Comparison of ENCODE assay signal across 21 cellular contexts in the genomic region with DNA sequence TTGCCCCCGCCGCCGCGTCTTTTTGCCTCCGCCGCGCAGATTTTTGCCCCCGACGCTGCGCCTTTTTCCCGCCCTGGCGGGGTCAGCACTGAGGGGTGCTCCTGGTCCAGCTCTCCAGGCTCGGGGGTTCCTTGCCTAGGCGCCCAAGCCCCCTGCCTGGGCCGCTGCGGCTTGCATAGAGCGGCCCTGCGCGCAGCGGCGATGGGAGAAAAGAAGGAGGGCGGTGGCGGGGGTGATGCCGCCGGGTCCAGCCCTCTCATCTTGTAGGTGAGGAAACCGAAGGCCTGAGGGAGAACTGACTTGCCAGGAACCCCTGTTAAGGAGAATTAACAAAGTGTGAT.
DNase-seq lines count a peak whose midpoint lies in the region; ATAC-seq, FAIRE-seq and TF ChIP-seq lines count a peak whose summit lies in the region.
"Had no signal": no experiment of that assay in that cellular context is flagged by ENCODE, and none has a peak within 500 bp of the region (broad histone marks: within the 10 kb centered on the region; RNA-seq: fewer than 3 reads in every experiment).

No MANE protein-coding gene starts in this region.

- peak; percentile 5 for DNase-seq in AG20443 (ENCODE audit: low spot score)
- peak; percentile 3 for DNase-seq in GM13976 (ENCODE audit: low spot score)
- peak in 1 of 4 experiments; percentile 2 for DNase-seq in K562 (ENCODE audit: extremely low read depth in 1 of 4, low spot score in 3 of 4)
- no peak for DNase-seq in skeletal muscle cell (ENCODE audit: low read depth)
- DNase-seq in OCI-LY7 (ENCODE audit: low spot score): no peak
- DNase-seq in AG08395 (ENCODE audit: low spot score): no peak
- no peak for DNase-seq in HepG2 (ENCODE audit: low spot score)
- no peak for DNase-seq in activated naive CD4-positive, alpha-beta T cell treated with anti-CD3 and anti-CD28 coated beads, Interleukin-2, amount 10 ng/mL, durations not matched to agents 7 days and 5 days
- DNase-seq: C1 segment of cervical spinal cord, DMS79, H9, NCI-H1105 treated with DMSO at 0.1 percent for 48 hours, NCI-H187, NCI-H2227 treated with DMSO at 0.1 percent for 48 hours, NCI-H510A treated with DMSO at 0.1 percent for 48 hours, NCI-H774, SW 1271 had no signal

- H3K9me1 ChIP-seq in K562 (ENCODE audit: control insufficient read depth, insufficient read depth, low read length): no peaks in the 10 kb centered on the region

- CTCF ChIA-PET in K562 (lab: Yijun Ruan, JAX; ENCODE audit: low intra/inter-chr PET ratio) (no interaction called here), OCI-LY7 (lab: Charles Lee; ENCODE audit: unreplicated experiment) (no interaction called here), HepG2 (lab: Yijun Ruan, JAX; ENCODE audit: low intra/inter-chr PET ratio, low total read pairs) (no interaction called here)
- CTCF ChIA-PET in activated naive CD4-positive, alpha-beta T cell treated with anti-CD3 and anti-CD28 coated beads, Interleukin-2, amount 10 ng/mL, durations not matched to agents 7 days and 5 days (lab: Charles Lee): no interaction called here

- H3K9me3 ChIP-seq in K562 (replicated peaks; ENCODE audit: control insufficient read depth, insufficient read depth, low read depth, low read length): no peaks in the 10 kb centered on the region
- peaks cover 4% of the 10 kb centered on the region; the same call in 1 of the 2 replicates for H3K9me3 ChIP-seq in OCI-LY7 (ENCODE audit: low read length)
- peaks cover 17% of the 10 kb centered on the region for H3K9me3 ChIP-seq in HepG2 (ENCODE audit: low read length)
- H3K9me3 ChIP-seq: A549 had no signal

- no peak for FAIRE-seq in K562 (lab: Jason Lieb, UNC)
- no peak for FAIRE-seq in HepG2 (lab: Jason Lieb, UNC)
- FAIRE-seq: A549, HTR-8/SVneo had no signal

- no peak for ATAC-seq in K562
- no peak for ATAC-seq in HepG2
- ATAC-seq: A549, Panc1 had no signal

- H3K79me2 ChIP-seq in K562 (ENCODE audit: control insufficient read depth, insufficient read depth, low read length) (no peaks in the 10 kb centered on the region), OCI-LY7 (ENCODE audit: insufficient read depth, low read depth, low read length) (no peaks in the 10 kb centered on the region), HepG2 (ENCODE audit: insufficient read depth, low read length) (no peaks in the 10 kb centered on the region)

- peaks cover 4% of the 10 kb centered on the region for H3K9me3 Mint-ChIP-seq in activated naive CD4-positive, alpha-beta T cell treated with anti-CD3 and anti-CD28 coated beads, Interleukin-2, amount 10 ng/mL, durations not matched to agents 7 days and 5 days

- H3K36me3 Mint-ChIP-seq in activated naive CD4-positive, alpha-beta T cell treated with anti-CD3 and anti-CD28 coated beads, Interleukin-2, amount 10 ng/mL, durations not matched to agents 7 days and 5 days: no peaks in the 10 kb centered on the region

- H3K27ac ChIP-seq in K562 (ENCODE audit: extremely low read depth, low read depth, low read length): no peak overlapping the region
- no peak overlapping the region for H3K27ac ChIP-seq in OCI-LY7 (ENCODE audit: low read depth, low read length, poor library complexity, severe bottlenecking)
- no peak overlapping the region for H3K27ac ChIP-seq in HepG2 (ENCODE audit: extremely low read length, insufficient read depth, low read length)
- H3K27ac ChIP-seq: A549, HL-60 had no signal

- H3K4me2 ChIP-seq in K562 (ENCODE audit: insufficient read depth, low read length) (no peak overlapping the region), OCI-LY7 (ENCODE audit: low read length) (no peak overlapping the region), HepG2 (ENCODE audit: low read depth, low read length) (no peak overlapping the region)
- H3K4me2 ChIP-seq: A549 had no signal

- H3K36me3 ChIP-seq in K562 (ENCODE audit: control insufficient read depth, insufficient read depth, low read length) (no peaks in the 10 kb centered on the region), OCI-LY7 (ENCODE audit: insufficient read depth, low read length) (no peaks in the 10 kb centered on the region), HepG2 (replicated peaks in 1 of 2; ENCODE audit: control insufficient read depth in 1 of 2, insufficient read depth in 2 of 2, low read length in 2 of 2) (no peaks in the 10 kb centered on the region)

- TF ChIP-seq EP300 in K562 (IDR thresholded peaks at IDR 0.05; ENCODE audit: low read length) (no peak), HepG2 (IDR thresholded peaks at IDR 0.05; ENCODE audit: low read depth in 2 of 2, low read length in 2 of 2) (no peak), HepG2 (CRISPR knock-in tag; IDR thresholded peaks at IDR 0.05; ENCODE audit: borderline replicate concordance) (no peak)

- H4K20me1 ChIP-seq in K562 (replicated peaks; ENCODE audit: control insufficient read depth, insufficient read depth, low read length) (no peaks in the 10 kb centered on the region), OCI-LY7 (ENCODE audit: insufficient read depth, low read length) (no peaks in the 10 kb centered on the region), HepG2 (ENCODE audit: insufficient read depth, low read length) (no peaks in the 10 kb centered on the region)

- no peak for TF ChIP-seq RAD21 in K562 (CRISPR knock-in tag; conservative IDR thresholded peaks at IDR 0.05 in 1 of 2, IDR thresholded peaks at IDR 0.05 in 1 of 2)
- TF ChIP-seq RAD21 in HepG2 (CRISPR knock-in tag; IDR thresholded peaks at IDR 0.05): no peak

- peaks cover 14% of the 10 kb centered on the region for H3K27me3 Mint-ChIP-seq in activated naive CD4-positive, alpha-beta T cell treated with anti-CD3 and anti-CD28 coated beads, Interleukin-2, amount 10 ng/mL, durations not matched to agents 7 days and 5 days

- H3K9ac ChIP-seq in K562 (ENCODE audit: insufficient read depth in 1 of 2, low read depth in 2 of 2, low read length in 2 of 2) (no peak overlapping the region; a peak in 1 of 4 replicates), HepG2 (ENCODE audit: insufficient read depth, low read depth, low read length) (no peak overlapping the region)

- intact Hi-C loops in K562 (cut with micrococcal nuclease) (no loop called here), OCI-LY7 (cut with micrococcal nuclease; ENCODE audit: unreplicated experiment) (no loop called here), HepG2 (cut with micrococcal nuclease; ENCODE audit: unreplicated experiment) (no loop called here)

- POLR2A ChIA-PET in K562 (lab: Yijun Ruan, JAX) (no interaction called here), OCI-LY7 (lab: Charles Lee) (no interaction called here), HepG2 (lab: Yijun Ruan, JAX) (no interaction called here)

- H3K4me1 ChIP-seq in K562 (replicated peaks in 1 of 2; ENCODE audit: control insufficient read depth in 2 of 2, insufficient read depth in 2 of 2, low read length in 2 of 2): peaks cover 0 to 7% of the 10 kb centered on the region in 2 experiments; a peak in 1 of 5 replicates
- H3K4me1 ChIP-seq in OCI-LY7 (ENCODE audit: insufficient read depth, low read length, poor library complexity, severe bottlenecking): no peaks in the 10 kb centered on the region
- no peaks in the 10 kb centered on the region for H3K4me1 ChIP-seq in HepG2 (ENCODE audit: insufficient read depth, low read length)
- H3K4me1 ChIP-seq: A549 had no signal

- BruUV-seq in K562 (replicated peaks; lab: Mats Ljungman, UMichigan) (no TSS peak), OCI-LY7 (replicated peaks; lab: Mats Ljungman, UMichigan) (no TSS peak), HepG2 (replicated peaks; lab: Mats Ljungman, UMichigan) (no TSS peak)

- H3K4me3 Mint-ChIP-seq in activated naive CD4-positive, alpha-beta T cell treated with anti-CD3 and anti-CD28 coated beads, Interleukin-2, amount 10 ng/mL, durations not matched to agents 7 days and 5 days: no peak overlapping the region
- H3K4me3 Mint-ChIP-seq: H9 had no signal

- peak overlapping the region; percentile 24; the same call in 1 of the 2 replicates for H3K4me3 ChIP-seq in K562
- H3K4me3 ChIP-seq in skeletal muscle cell (ENCODE audit: low read depth, low read length): peak overlapping the region; percentile 20
- H3K4me3 ChIP-seq in OCI-LY7 (ENCODE audit: low read depth, low read length, poor library complexity, severe bottlenecking): no peak overlapping the region
- no peak overlapping the region for H3K4me3 ChIP-seq in HepG2 (replicated peaks in 1 of 3; ENCODE audit: insufficient read depth in 1 of 3, low read depth in 2 of 3, low read length in 3 of 3)
- H3K4me3 ChIP-seq: A549 had no signal

- 52% methylated on average over 26 of the region's 26 CpGs for WGBS in K562 (ENCODE audit: insufficient coverage, low coverage, missing lambda C conversion rate)
- 79% methylated on average over 26 of the region's 26 CpGs for WGBS in HepG2 (ENCODE audit: low lambda C conversion rate)

- no peaks in the 10 kb centered on the region for H3K27me3 ChIP-seq in K562 (ENCODE audit: control insufficient read depth in 2 of 2, insufficient read depth in 2 of 2, low read length in 2 of 2)
- no peaks in the 10 kb centered on the region; a peak in 1 of 5 replicates for H3K27me3 ChIP-seq in HepG2 (ENCODE audit: control insufficient read depth in 1 of 2, insufficient read depth in 2 of 2, low read length in 2 of 2)

- H2AFZ ChIP-seq in K562 (ENCODE audit: low read depth, low read length): no peak overlapping the region
- H2AFZ ChIP-seq in OCI-LY7 (ENCODE audit: low read length): no peak overlapping the region
- H2AFZ ChIP-seq in HepG2 (ENCODE audit: low read length): no peak overlapping the region

- TF ChIP-seq POLR2A in K562 (conservative IDR thresholded peaks at IDR 0.05) (no peak), HepG2 (IDR thresholded peaks at IDR 0.05; ENCODE audit: insufficient read depth in 1 of 2, low read depth in 2 of 2, low read length in 2 of 2) (no peak)

- H3K4me1 Mint-ChIP-seq in activated naive CD4-positive, alpha-beta T cell treated with anti-CD3 and anti-CD28 coated beads, Interleukin-2, amount 10 ng/mL, durations not matched to agents 7 days and 5 days: no peaks in the 10 kb centered on the region
- H3K4me1 Mint-ChIP-seq: H9 had no signal

- TF ChIP-seq CTCF in GM13976 (IDR thresholded peaks at IDR 0.05; ENCODE audit: borderline replicate concordance, control extremely low read depth, extremely low read depth, insufficient read depth, missing control alignments) (no peak), K562 (IDR thresholded peaks at IDR 0.05 in 2 of 3, conservative IDR thresholded peaks at IDR 0.05 in 1 of 3; ENCODE audit: insufficient read depth in 2 of 3, low read depth in 1 of 3, low read length in 3 of 3) (no peak), OCI-LY7 (conservative IDR thresholded peaks at IDR 0.05; ENCODE audit: low read length) (no peak), HepG2 (CRISPR knock-in tag; IDR thresholded peaks at IDR 0.05) (no peak)

- no peaks in the 10 kb centered on the region for H3K9me2 ChIP-seq in OCI-LY7 (ENCODE audit: insufficient read depth, low read length)

- in situ Hi-C loops in GM13976 (cut with MboI; ENCODE audit: low sequenced_read_pairs, unreplicated experiment): no loop called here
- in situ Hi-C loops in K562 (cut with MboI): no loop called here
- in situ Hi-C loops in HepG2 (cut with HindIII; ENCODE audit: extremely low pct_ligation_motif_present, low pct_unique_long_range_greater_than_20kb): no loop called here

- no peak overlapping the region for H3K27ac Mint-ChIP-seq in activated naive CD4-positive, alpha-beta T cell treated with anti-CD3 and anti-CD28 coated beads, Interleukin-2, amount 10 ng/mL, durations not matched to agents 7 days and 5 days
- H3K27ac Mint-ChIP-seq: H9 had no signal

Comparison
In these comparisons a context has a peak if more than half of its experiments do, and no peak if none do; other contexts are left out.
1. DNase-seq: peak in AG20443 (single experiment) and GM13976 (single experiment); none in skeletal muscle cell (single experiment), OCI-LY7 (single experiment), AG08395 (single experiment), HepG2 (single experiment) and activated naive CD4-positive, alpha-beta T cell treated with anti-CD3 and anti-CD28 coated beads, Interleukin-2, amount 10 ng/mL, durations not matched to agents 7 days and 5 days (single experiment).
2. H3K4me3 ChIP-seq: peak in K562 (single experiment) and skeletal muscle cell (single experiment); none in OCI-LY7 (single experiment) and HepG2 (0 of 3).